Comparison of ENCODE assay signal across 1 cellular context in the genomic region with DNA sequence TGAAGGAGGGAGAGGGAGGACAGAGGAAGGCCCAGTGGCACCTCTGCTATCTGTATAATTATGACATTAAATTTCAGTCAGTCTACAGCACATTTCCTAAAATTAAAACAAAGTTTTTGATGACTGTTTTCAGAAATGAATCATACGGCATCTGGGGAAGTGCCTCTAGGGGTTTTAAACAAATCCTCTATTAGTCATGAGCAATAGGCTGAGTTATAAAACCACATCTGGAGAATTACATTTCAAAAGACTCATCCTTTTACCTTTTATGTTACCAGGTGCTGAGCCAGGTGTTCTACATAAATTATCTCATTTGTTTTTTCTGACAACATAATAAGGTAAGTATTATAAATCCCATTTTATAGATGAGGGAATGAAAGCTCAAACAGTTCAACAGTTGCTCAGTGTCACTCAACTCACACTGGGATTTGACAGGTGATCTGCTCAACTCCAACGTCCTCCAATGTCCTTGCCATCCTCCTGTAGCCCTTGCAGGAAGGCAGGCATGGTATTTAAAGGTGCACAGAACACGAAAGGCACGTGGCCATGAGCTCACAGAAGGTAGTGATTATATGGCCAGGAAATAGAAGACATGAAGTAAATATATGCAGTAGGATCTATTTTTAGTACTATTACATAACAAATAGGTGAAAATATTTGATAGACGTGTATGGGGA.
TF ChIP-seq lines count a peak whose summit lies in the region.

No MANE protein-coding gene starts in this region.

TF ChIP-seq in GM12878, 131 proteins besides CTCF, POLR2A, EP300 and RAD21 (continued from another document):
- TF ChIP-seq, protein P1, sequence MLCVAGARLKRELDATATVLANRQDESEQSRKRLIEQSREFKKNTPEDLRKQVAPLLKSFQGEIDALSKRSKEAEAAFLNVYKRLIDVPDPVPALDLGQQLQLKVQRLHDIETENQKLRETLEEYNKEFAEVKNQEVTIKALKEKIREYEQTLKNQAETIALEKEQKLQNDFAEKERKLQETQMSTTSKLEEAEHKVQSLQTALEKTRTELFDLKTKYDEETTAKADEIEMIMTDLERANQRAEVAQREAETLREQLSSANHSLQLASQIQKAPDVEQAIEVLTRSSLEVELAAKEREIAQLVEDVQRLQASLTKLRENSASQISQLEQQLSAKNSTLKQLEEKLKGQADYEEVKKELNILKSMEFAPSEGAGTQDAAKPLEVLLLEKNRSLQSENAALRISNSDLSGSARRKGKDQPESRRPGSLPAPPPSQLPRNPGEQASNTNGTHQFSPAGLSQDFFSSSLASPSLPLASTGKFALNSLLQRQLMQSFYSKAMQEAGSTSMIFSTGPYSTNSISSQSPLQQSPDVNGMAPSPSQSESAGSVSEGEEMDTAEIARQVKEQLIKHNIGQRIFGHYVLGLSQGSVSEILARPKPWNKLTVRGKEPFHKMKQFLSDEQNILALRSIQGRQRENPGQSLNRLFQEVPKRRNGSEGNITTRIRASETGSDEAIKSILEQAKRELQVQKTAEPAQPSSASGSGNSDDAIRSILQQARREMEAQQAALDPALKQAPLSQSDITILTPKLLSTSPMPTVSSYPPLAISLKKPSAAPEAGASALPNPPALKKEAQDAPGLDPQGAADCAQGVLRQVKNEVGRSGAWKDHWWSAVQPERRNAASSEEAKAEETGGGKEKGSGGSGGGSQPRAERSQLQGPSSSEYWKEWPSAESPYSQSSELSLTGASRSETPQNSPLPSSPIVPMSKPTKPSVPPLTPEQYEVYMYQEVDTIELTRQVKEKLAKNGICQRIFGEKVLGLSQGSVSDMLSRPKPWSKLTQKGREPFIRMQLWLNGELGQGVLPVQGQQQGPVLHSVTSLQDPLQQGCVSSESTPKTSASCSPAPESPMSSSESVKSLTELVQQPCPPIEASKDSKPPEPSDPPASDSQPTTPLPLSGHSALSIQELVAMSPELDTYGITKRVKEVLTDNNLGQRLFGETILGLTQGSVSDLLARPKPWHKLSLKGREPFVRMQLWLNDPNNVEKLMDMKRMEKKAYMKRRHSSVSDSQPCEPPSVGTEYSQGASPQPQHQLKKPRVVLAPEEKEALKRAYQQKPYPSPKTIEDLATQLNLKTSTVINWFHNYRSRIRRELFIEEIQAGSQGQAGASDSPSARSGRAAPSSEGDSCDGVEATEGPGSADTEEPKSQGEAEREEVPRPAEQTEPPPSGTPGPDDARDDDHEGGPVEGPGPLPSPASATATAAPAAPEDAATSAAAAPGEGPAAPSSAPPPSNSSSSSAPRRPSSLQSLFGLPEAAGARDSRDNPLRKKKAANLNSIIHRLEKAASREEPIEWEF (IDR thresholded peaks at IDR 0.05; ENCODE audit: insufficient replicate concordance, low read depth, low read length): no peak
- TF ChIP-seq, protein P2, sequence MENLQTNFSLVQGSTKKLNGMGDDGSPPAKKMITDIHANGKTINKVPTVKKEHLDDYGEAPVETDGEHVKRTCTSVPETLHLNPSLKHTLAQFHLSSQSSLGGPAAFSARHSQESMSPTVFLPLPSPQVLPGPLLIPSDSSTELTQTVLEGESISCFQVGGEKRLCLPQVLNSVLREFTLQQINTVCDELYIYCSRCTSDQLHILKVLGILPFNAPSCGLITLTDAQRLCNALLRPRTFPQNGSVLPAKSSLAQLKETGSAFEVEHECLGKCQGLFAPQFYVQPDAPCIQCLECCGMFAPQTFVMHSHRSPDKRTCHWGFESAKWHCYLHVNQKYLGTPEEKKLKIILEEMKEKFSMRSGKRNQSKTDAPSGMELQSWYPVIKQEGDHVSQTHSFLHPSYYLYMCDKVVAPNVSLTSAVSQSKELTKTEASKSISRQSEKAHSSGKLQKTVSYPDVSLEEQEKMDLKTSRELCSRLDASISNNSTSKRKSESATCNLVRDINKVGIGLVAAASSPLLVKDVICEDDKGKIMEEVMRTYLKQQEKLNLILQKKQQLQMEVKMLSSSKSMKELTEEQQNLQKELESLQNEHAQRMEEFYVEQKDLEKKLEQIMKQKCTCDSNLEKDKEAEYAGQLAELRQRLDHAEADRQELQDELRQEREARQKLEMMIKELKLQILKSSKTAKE (IDR thresholded peaks at IDR 0.05; ENCODE audit: low read depth, poor library complexity, severe bottlenecking): no peak
- no peak for TF ChIP-seq SREBF2 (IDR thresholded peaks at IDR 0.05; ENCODE audit: low read length)
- TF ChIP-seq NFIC (IDR thresholded peaks at IDR 0.05; ENCODE audit: low read depth, low read length): peak; percentile 87
- no peak for TF ChIP-seq STAT1 (conservative IDR thresholded peaks at IDR 0.05)
- peak; percentile 37; the same call in 1 of the 2 replicates for TF ChIP-seq ATF7 (IDR thresholded peaks at IDR 0.05; ENCODE audit: low read depth)
- TF ChIP-seq SRF (IDR thresholded peaks at IDR 0.05; ENCODE audit: low read depth in 2 of 2, low read length in 2 of 2): no peak
- peak; percentile 90 for TF ChIP-seq JUNB (IDR thresholded peaks at IDR 0.05)
- no peak for TF ChIP-seq SMARCA5 (IDR thresholded peaks at IDR 0.05)
- no peak for TF ChIP-seq ZZZ3 (IDR thresholded peaks at IDR 0.05; ENCODE audit: control insufficient read depth, insufficient read length, low read depth)
- no peak for TF ChIP-seq RFX5 (IDR thresholded peaks at IDR 0.05; ENCODE audit: low read depth, low read length)
- TF ChIP-seq, protein P3, sequence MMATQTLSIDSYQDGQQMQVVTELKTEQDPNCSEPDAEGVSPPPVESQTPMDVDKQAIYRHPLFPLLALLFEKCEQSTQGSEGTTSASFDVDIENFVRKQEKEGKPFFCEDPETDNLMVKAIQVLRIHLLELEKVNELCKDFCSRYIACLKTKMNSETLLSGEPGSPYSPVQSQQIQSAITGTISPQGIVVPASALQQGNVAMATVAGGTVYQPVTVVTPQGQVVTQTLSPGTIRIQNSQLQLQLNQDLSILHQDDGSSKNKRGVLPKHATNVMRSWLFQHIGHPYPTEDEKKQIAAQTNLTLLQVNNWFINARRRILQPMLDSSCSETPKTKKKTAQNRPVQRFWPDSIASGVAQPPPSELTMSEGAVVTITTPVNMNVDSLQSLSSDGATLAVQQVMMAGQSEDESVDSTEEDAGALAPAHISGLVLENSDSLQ (IDR thresholded peaks at IDR 0.05): peak; percentile 56
- TF ChIP-seq RAD51 (IDR thresholded peaks at IDR 0.05): no peak
- TF ChIP-seq SIN3A (IDR thresholded peaks at IDR 0.05; ENCODE audit: low read depth, low read length): no peak
- no peak for TF ChIP-seq EED (IDR thresholded peaks at IDR 0.05; ENCODE audit: low read depth)
- peak; percentile 18; the same call in 1 of the 2 replicates for TF ChIP-seq CREB1 (IDR thresholded peaks at IDR 0.05; ENCODE audit: low read depth)
- no peak for TF ChIP-seq HDAC6 (IDR thresholded peaks at IDR 0.05; ENCODE audit: unreplicated experiment)
- no peak; a peak in 1 of 4 replicates for TF ChIP-seq BHLHE40 (IDR thresholded peaks at IDR 0.05; ENCODE audit: borderline replicate concordance in 1 of 2, low read depth in 2 of 2, low read length in 1 of 2)
- TF ChIP-seq, protein P4, sequence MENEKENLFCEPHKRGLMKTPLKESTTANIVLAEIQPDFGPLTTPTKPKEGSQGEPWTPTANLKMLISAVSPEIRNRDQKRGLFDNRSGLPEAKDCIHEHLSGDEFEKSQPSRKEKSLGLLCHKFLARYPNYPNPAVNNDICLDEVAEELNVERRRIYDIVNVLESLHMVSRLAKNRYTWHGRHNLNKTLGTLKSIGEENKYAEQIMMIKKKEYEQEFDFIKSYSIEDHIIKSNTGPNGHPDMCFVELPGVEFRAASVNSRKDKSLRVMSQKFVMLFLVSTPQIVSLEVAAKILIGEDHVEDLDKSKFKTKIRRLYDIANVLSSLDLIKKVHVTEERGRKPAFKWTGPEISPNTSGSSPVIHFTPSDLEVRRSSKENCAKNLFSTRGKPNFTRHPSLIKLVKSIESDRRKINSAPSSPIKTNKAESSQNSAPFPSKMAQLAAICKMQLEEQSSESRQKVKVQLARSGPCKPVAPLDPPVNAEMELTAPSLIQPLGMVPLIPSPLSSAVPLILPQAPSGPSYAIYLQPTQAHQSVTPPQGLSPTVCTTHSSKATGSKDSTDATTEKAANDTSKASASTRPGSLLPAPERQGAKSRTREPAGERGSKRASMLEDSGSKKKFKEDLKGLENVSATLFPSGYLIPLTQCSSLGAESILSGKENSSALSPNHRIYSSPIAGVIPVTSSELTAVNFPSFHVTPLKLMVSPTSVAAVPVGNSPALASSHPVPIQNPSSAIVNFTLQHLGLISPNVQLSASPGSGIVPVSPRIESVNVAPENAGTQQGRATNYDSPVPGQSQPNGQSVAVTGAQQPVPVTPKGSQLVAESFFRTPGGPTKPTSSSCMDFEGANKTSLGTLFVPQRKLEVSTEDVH (IDR thresholded peaks at IDR 0.05; ENCODE audit: low read depth, partially characterized antibody): no peak
- no peak for TF ChIP-seq NFXL1 (IDR thresholded peaks at IDR 0.05; ENCODE audit: borderline replicate concordance)
- TF ChIP-seq TCF12 (IDR thresholded peaks at IDR 0.05; ENCODE audit: low read depth, low read length): 0 out of 2 replicates have a peak, but pooled peaks have one; percentile 14
- no peak for TF ChIP-seq STAT3 (IDR thresholded peaks at IDR 0.05; ENCODE audit: low read depth, low read length)
- no peak for TF ChIP-seq MYB (IDR thresholded peaks at IDR 0.05; ENCODE audit: borderline replicate concordance, low read depth, low read length)
- peak; percentile 58; the same call in 1 of the 2 replicates for TF ChIP-seq MTA2 (IDR thresholded peaks at IDR 0.05; ENCODE audit: low read depth)
- TF ChIP-seq SUPT20H (IDR thresholded peaks at IDR 0.05; ENCODE audit: borderline replicate concordance, control insufficient read depth, low read depth, low read length): no peak
- no peak for TF ChIP-seq EGR1 (IDR thresholded peaks at IDR 0.05; ENCODE audit: borderline replicate concordance in 1 of 2, low read depth in 2 of 2, low read length in 2 of 2)
- peak; percentile 40; the same call in 1 of the 2 replicates for TF ChIP-seq BCL11A (IDR thresholded peaks at IDR 0.05; ENCODE audit: low read depth, low read length)
- TF ChIP-seq USF1 (IDR thresholded peaks at IDR 0.05; ENCODE audit: borderline replicate concordance, extremely low read length, insufficient read depth, low read depth, low read length): no peak
- TF ChIP-seq ETV6 (conservative IDR thresholded peaks at IDR 0.05 in 1 of 2, IDR thresholded peaks at IDR 0.05 in 1 of 2; ENCODE audit: borderline replicate concordance in 1 of 2, low read depth in 1 of 2): peak in 1 of 2 experiments; percentile 36; a peak in 1 of 4 replicates
- TF ChIP-seq CBX5 (IDR thresholded peaks at IDR 0.05; ENCODE audit: low read depth): no peak
- TF ChIP-seq GABPA (IDR thresholded peaks at IDR 0.05; ENCODE audit: low read depth): 0 out of 2 replicates have a peak, but pooled peaks have one; percentile 45
- TF ChIP-seq GATAD2B (conservative IDR thresholded peaks at IDR 0.05; ENCODE audit: low read depth): no peak
- 0 out of 2 replicates have a peak, but pooled peaks have one; percentile 12 for TF ChIP-seq IKZF1 (conservative IDR thresholded peaks at IDR 0.05)
